ENCODE assay signal across 22 cellular contexts in the genomic region with DNA sequence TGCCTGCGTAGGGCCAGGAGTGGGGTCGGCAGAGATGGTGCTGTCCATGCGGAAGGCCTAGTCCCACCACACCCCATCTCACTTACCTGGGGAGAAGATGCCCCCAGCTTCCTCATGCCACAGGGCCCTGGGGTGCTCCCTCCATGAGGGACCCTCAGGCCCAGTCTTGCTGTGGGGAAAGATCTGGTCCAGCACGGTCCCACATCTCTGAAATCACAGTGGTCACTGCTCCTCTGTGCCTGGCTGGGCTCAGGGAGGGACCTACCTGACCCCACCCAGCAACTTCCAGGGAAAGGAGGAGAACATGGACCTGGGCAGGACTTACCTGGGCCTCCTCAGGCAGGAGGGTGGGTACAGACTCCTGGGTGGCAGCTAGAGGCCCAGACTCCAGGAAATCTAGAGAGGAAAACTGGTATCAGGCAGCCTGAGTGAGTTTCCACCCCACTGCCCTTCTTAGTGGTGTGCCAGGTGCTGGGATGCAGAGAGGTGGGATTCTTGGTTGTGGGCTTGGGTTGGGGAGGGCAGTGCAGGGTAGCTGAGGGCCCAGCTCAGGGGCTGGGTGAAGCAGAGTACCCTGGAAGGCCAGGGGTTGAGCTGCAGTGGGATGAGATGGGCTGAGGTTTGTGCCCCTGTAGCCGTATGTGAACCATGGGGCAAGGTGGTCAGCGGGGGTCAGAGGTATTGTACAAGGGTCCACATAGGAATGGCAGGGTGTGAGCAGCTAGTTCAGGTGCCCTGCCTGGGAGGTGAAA. TPM values are rescaled to one million over a fixed set of nuclear protein-coding genes. Genes with fewer than 3 reads are reported as not detected.
DNase-seq lines count a peak whose midpoint lies in the region; ATAC-seq and TF ChIP-seq lines count a peak whose summit lies in the region.
"Had no signal": no experiment of that assay in that cellular context is flagged by ENCODE, and none has a peak within 500 bp of the region (broad histone marks: within the 10 kb centered on the region; RNA-seq: fewer than 3 reads in every experiment).

No MANE protein-coding gene starts in this region.

- H3K9ac ChIP-seq in mesenchymal stem cell (ENCODE audit: low read length) = no peak overlapping the region

- no peak for ATAC-seq in stimulated activated naive B cell treated with anti-CD40 and anti-IgM and Interleukin-4, amounts not matched to agents 10 μg/mL and 1 μg/mL and 100 μg/mL, for 72 hours (replicated peaks)
- ATAC-seq: CD8-positive, alpha-beta T cell; PC-3 had no signal

- H2BK120ac ChIP-seq in mesenchymal stem cell (ENCODE audit: low read depth, low read length) = no peak overlapping the region

- H3K14ac ChIP-seq in mesenchymal stem cell (ENCODE audit: low read length in 2 of 2) = no peak overlapping the region

- 97% methylated on average over 6 of the region's 6 CpGs for WGBS in mesenchymal stem cell

- H3K4me2 ChIP-seq in mesenchymal stem cell (ENCODE audit: low read length, poor library complexity, severe bottlenecking) = no peak overlapping the region

- no peak overlapping the region for H2BK15ac ChIP-seq in mesenchymal stem cell (ENCODE audit: low read depth, poor library complexity, severe bottlenecking)

- H2AK5ac ChIP-seq in mesenchymal stem cell (ENCODE audit: low read length, severe bottlenecking) = no peak overlapping the region

- no peak overlapping the region for H2BK5ac ChIP-seq in mesenchymal stem cell (ENCODE audit: low read depth, low read length, poor library complexity, severe bottlenecking)

- H3K4ac ChIP-seq in mesenchymal stem cell (ENCODE audit: low read depth in 1 of 2, low read length in 2 of 2) = no peak overlapping the region

- H3K36me3 Mint-ChIP-seq in activated CD4-positive, alpha-beta memory T cell treated with anti-CD3 and anti-CD28 coated beads, Interleukin-2, amount 10 ng/mL, durations not matched to agents 7 days and 5 days (ENCODE audit: low read depth) = peaks cover 28% of the 10 kb centered on the region
- peaks cover 7% of the 10 kb centered on the region for H3K36me3 Mint-ChIP-seq in activated CD4-positive, alpha-beta memory T cell treated with anti-CD3 and anti-CD28 coated beads for 36 hours
- H3K36me3 Mint-ChIP-seq in stimulated activated naive B cell treated with anti-CD40 and anti-IgM and Interleukin-4, amounts not matched to agents 10 μg/mL and 1 μg/mL and 100 μg/mL, for 72 hours = peaks cover 34 to 45% of the 10 kb centered on the region in 2 donors

- peak overlapping the region; percentile 18 for H4K91ac ChIP-seq in mesenchymal stem cell (ENCODE audit: low read length)

- H3K9me3 ChIP-seq in mesenchymal stem cell (ENCODE audit: control insufficient read depth, low read length) = no peaks in the 10 kb centered on the region
- H3K9me3 ChIP-seq: HAP-1, neutrophil, thyroid gland had no signal

- H2AFZ ChIP-seq in mesenchymal stem cell (ENCODE audit: low read depth, low read length) = no peak overlapping the region

- H3K9me3 Mint-ChIP-seq in activated CD4-positive, alpha-beta memory T cell treated with anti-CD3 and anti-CD28 coated beads, Interleukin-2, amount 10 ng/mL, durations not matched to agents 7 days and 5 days = no peaks in the 10 kb centered on the region
- no peaks in the 10 kb centered on the region for H3K9me3 Mint-ChIP-seq in activated CD4-positive, alpha-beta memory T cell treated with anti-CD3 and anti-CD28 coated beads for 36 hours
- H3K9me3 Mint-ChIP-seq in stimulated activated naive B cell treated with anti-CD40 and anti-IgM and Interleukin-4, amounts not matched to agents 10 μg/mL and 1 μg/mL and 100 μg/mL, for 72 hours = peaks cover 3 to 5% of the 10 kb centered on the region in 2 donors
- H3K9me3 Mint-ChIP-seq: CD8-positive, alpha-beta T cell; mesothelial cell of epicardium had no signal

- peaks cover 33% of the 10 kb centered on the region for H3K79me1 ChIP-seq in mesenchymal stem cell (replicated peaks; ENCODE audit: low read length, poor library complexity, severe bottlenecking)

- peaks cover 8% of the 10 kb centered on the region for H3K4me1 ChIP-seq in mesenchymal stem cell (ENCODE audit: control insufficient read depth, insufficient read depth, low read depth, low read length)

- CTCF ChIA-PET in activated CD4-positive, alpha-beta memory T cell treated with anti-CD3 and anti-CD28 coated beads, Interleukin-2, amount 10 ng/mL, durations not matched to agents 7 days and 5 days (lab: Charles Lee) = no interaction called here
- CTCF ChIA-PET in activated CD4-positive, alpha-beta memory T cell treated with anti-CD3 and anti-CD28 coated beads for 36 hours (lab: Charles Lee) = no interaction called here
- CTCF ChIA-PET in RWPE1 (lab: Yijun Ruan, JAX) = no interaction called here

- intact Hi-C loops in activated CD4-positive, alpha-beta memory T cell treated with anti-CD3 and anti-CD28 coated beads for 36 hours (cut with micrococcal nuclease) = no loop called here

- TF ChIP-seq CTCF in RWPE1 (conservative IDR thresholded peaks at IDR 0.05; ENCODE audit: low read depth) = no peak

- POLR2A ChIA-PET in activated CD4-positive, alpha-beta memory T cell treated with anti-CD3 and anti-CD28 coated beads, Interleukin-2, amount 10 ng/mL, durations not matched to agents 7 days and 5 days (lab: Charles Lee) = interaction anchor here (1.2 kb wide), 1 partner anchor 15 kb away, joined by 5 read pairs; a partner anchor contains a TSS
- POLR2A ChIA-PET in activated CD4-positive, alpha-beta memory T cell treated with anti-CD3 and anti-CD28 coated beads for 36 hours (lab: Charles Lee) = no interaction called here
- POLR2A ChIA-PET in RWPE1 (lab: Yijun Ruan, JAX; ENCODE audit: low non-redundant PET) = no interaction called here

- H3K27me3 ChIP-seq in mesenchymal stem cell (ENCODE audit: control insufficient read depth in 1 of 2, insufficient read depth in 1 of 2, low read length in 2 of 2) = no peaks in the 10 kb centered on the region
- H3K27me3 ChIP-seq: thyroid gland had no signal

- H3K4me3 ChIP-seq in mesenchymal stem cell (ENCODE audit: insufficient read depth in 1 of 2, low read depth in 1 of 2, low read length in 2 of 2) = no peak overlapping the region
- H3K4me3 ChIP-seq: HAP-1, thyroid gland had no signal

- no peak overlapping the region for H4K8ac ChIP-seq in mesenchymal stem cell (ENCODE audit: low read length)

- H3K36me3 ChIP-seq in mesenchymal stem cell (ENCODE audit: control insufficient read depth in 1 of 2, insufficient read depth in 2 of 2, low read depth in 1 of 2, low read length in 2 of 2) = peaks cover 37 to 59% of the 10 kb centered on the region in 2 experiments
- H3K36me3 ChIP-seq: HAP-1 had no signal

- no peak overlapping the region for H3K18ac ChIP-seq in mesenchymal stem cell (ENCODE audit: low read depth in 1 of 2, low read length in 2 of 2)

- no peak overlapping the region for H3K4me3 Mint-ChIP-seq in activated CD4-positive, alpha-beta memory T cell treated with anti-CD3 and anti-CD28 coated beads, Interleukin-2, amount 10 ng/mL, durations not matched to agents 7 days and 5 days
- no peak overlapping the region for H3K4me3 Mint-ChIP-seq in activated CD4-positive, alpha-beta memory T cell treated with anti-CD3 and anti-CD28 coated beads for 36 hours
- no peak overlapping the region for H3K4me3 Mint-ChIP-seq in stimulated activated naive B cell treated with anti-CD40 and anti-IgM and Interleukin-4, amounts not matched to agents 10 μg/mL and 1 μg/mL and 100 μg/mL, for 72 hours
- H3K4me3 Mint-ChIP-seq: CD8-positive, alpha-beta T cell; mesothelial cell of epicardium had no signal

- peak overlapping the region; percentile 21 for H3K27ac ChIP-seq in RWPE1
- H3K27ac ChIP-seq in mesenchymal stem cell (ENCODE audit: low read length, poor library complexity, severe bottlenecking) = no peak overlapping the region
- H3K27ac ChIP-seq: neutrophil, thyroid gland had no signal

- H2BK12ac ChIP-seq in mesenchymal stem cell (ENCODE audit: low read length in 2 of 2) = no peak overlapping the region

- H3K4me1 Mint-ChIP-seq in activated CD4-positive, alpha-beta memory T cell treated with anti-CD3 and anti-CD28 coated beads, Interleukin-2, amount 10 ng/mL, durations not matched to agents 7 days and 5 days = peaks cover 38% of the 10 kb centered on the region
- peaks cover 20% of the 10 kb centered on the region for H3K4me1 Mint-ChIP-seq in activated CD4-positive, alpha-beta memory T cell treated with anti-CD3 and anti-CD28 coated beads for 36 hours (ENCODE audit: low read depth)
- peaks cover 30 to 49% of the 10 kb centered on the region in 2 donors for H3K4me1 Mint-ChIP-seq in stimulated activated naive B cell treated with anti-CD40 and anti-IgM and Interleukin-4, amounts not matched to agents 10 μg/mL and 1 μg/mL and 100 μg/mL, for 72 hours

- DNase-seq in activated CD4-positive, alpha-beta memory T cell treated with anti-CD3 and anti-CD28 coated beads, Interleukin-2, amount 10 ng/mL, durations not matched to agents 7 days and 5 days = peak; percentile 15
- no peak for DNase-seq in activated CD4-positive, alpha-beta memory T cell treated with anti-CD3 and anti-CD28 coated beads for 36 hours
- no peak for DNase-seq in RWPE1 (ENCODE audit: low spot score)
- DNase-seq in mesenchymal stem cell = no peak
- no peak for DNase-seq in stimulated activated naive B cell treated with anti-CD40 and anti-IgM and Interleukin-4, amounts not matched to agents 10 μg/mL and 1 μg/mL and 100 μg/mL, for 72 hours
- no peak for DNase-seq in NCI-H187 (lab: John Stamatoyannopoulos, UW)
- DNase-seq in NCI-H524 treated with DMSO at 0.1 percent for 48 hours (lab: John Stamatoyannopoulos, UW) = no peak
- DNase-seq in islet precursor cell = no peak
- DNase-seq: ACHN; activated CD4-positive, alpha-beta T cell treated with anti-CD3 and anti-CD28 coated beads for 1 hour; anterior cingulate cortex; Kasumi-1; NCI-H1105; NCI-H774; PC-3; stimulated activated CD4-positive, alpha-beta T cell treated with anti-CD3 and anti-CD28 coated beads, Interleukin-2, amount 100 ng/mL, for 48 hours; T-helper 9 cell had no signal

- H3K23ac ChIP-seq in mesenchymal stem cell (ENCODE audit: low read length in 2 of 2) = no peak overlapping the region

- H3K27me3 Mint-ChIP-seq in activated CD4-positive, alpha-beta memory T cell treated with anti-CD3 and anti-CD28 coated beads, Interleukin-2, amount 10 ng/mL, durations not matched to agents 7 days and 5 days = no peaks in the 10 kb centered on the region
- H3K27me3 Mint-ChIP-seq in activated CD4-positive, alpha-beta memory T cell treated with anti-CD3 and anti-CD28 coated beads for 36 hours = no peaks in the 10 kb centered on the region
- H3K27me3 Mint-ChIP-seq in stimulated activated naive B cell treated with anti-CD40 and anti-IgM and Interleukin-4, amounts not matched to agents 10 μg/mL and 1 μg/mL and 100 μg/mL, for 72 hours = no peaks in the 10 kb centered on the region

- H3K27ac Mint-ChIP-seq in activated CD4-positive, alpha-beta memory T cell treated with anti-CD3 and anti-CD28 coated beads, Interleukin-2, amount 10 ng/mL, durations not matched to agents 7 days and 5 days = no peak overlapping the region
- H3K27ac Mint-ChIP-seq in activated CD4-positive, alpha-beta memory T cell treated with anti-CD3 and anti-CD28 coated beads for 36 hours = no peak overlapping the region
- peak overlapping the region; percentile 77 for H3K27ac Mint-ChIP-seq in stimulated activated naive B cell treated with anti-CD40 and anti-IgM and Interleukin-4, amounts not matched to agents 10 μg/mL and 1 μg/mL and 100 μg/mL, for 72 hours
- H3K27ac Mint-ChIP-seq: CD8-positive, alpha-beta T cell; mesothelial cell of epicardium had no signal

RNA-seq across cellular contexts. Expression of a gene that starts 3.8 kb away (rescaled TPM):
- 10 to 100 TPM; 21.6 to 22.9 TPM for total RNA-seq in activated CD4-positive, alpha-beta memory T cell treated with anti-CD3 and anti-CD28 coated beads, Interleukin-2, amount 10 ng/mL, durations not matched to agents 7 days and 5 days
- 10 to 100 TPM; 13.3 to 14.4 TPM for total RNA-seq in activated CD4-positive, alpha-beta memory T cell treated with anti-CD3 and anti-CD28 coated beads for 36 hours
- 9.8 TPM for polyA plus RNA-seq in mesenchymal stem cell (2013, experiment 1 of 2)
- 8.9 TPM for polyA plus RNA-seq in mesenchymal stem cell (2013, experiment 2 of 2)

RNA-seq across cellular contexts. Expression of a gene that starts 11.0 kb away (rescaled TPM):
- total RNA-seq in activated CD4-positive, alpha-beta memory T cell treated with anti-CD3 and anti-CD28 coated beads, Interleukin-2, amount 10 ng/mL, durations not matched to agents 7 days and 5 days = 10 to 100 TPM; 87.5 to 92.4 TPM
- 100 to 1,000 TPM; 107 to 111 TPM for total RNA-seq in activated CD4-positive, alpha-beta memory T cell treated with anti-CD3 and anti-CD28 coated beads for 36 hours
- 81.0 TPM for polyA plus RNA-seq in mesenchymal stem cell (2013, experiment 1 of 2)
- polyA plus RNA-seq in mesenchymal stem cell (2013, experiment 2 of 2) = 78.3 TPM

RNA-seq across cellular contexts. Expression of a gene that starts 14.5 kb away (rescaled TPM):
- 100 to 1,000 TPM; 137 to 144 TPM for total RNA-seq in activated CD4-positive, alpha-beta memory T cell treated with anti-CD3 and anti-CD28 coated beads, Interleukin-2, amount 10 ng/mL, durations not matched to agents 7 days and 5 days
- 100 to 1,000 TPM; 120 to 122 TPM for total RNA-seq in activated CD4-positive, alpha-beta memory T cell treated with anti-CD3 and anti-CD28 coated beads for 36 hours
- polyA plus RNA-seq in mesenchymal stem cell (2013, experiment 1 of 2) = 148 TPM
- polyA plus RNA-seq in mesenchymal stem cell (2013, experiment 2 of 2) = 144 TPM

RNA-seq across cellular contexts. Expression of a gene that starts 25.5 kb away (rescaled TPM):
- 100 to 1,000 TPM; 345 TPM for total RNA-seq in activated CD4-positive, alpha-beta memory T cell treated with anti-CD3 and anti-CD28 coated beads, Interleukin-2, amount 10 ng/mL, durations not matched to agents 7 days and 5 days
- total RNA-seq in activated CD4-positive, alpha-beta memory T cell treated with anti-CD3 and anti-CD28 coated beads for 36 hours = 100 to 1,000 TPM; 404 to 408 TPM
- polyA plus RNA-seq in mesenchymal stem cell (2013, experiment 1 of 2) = 229 TPM
- polyA plus RNA-seq in mesenchymal stem cell (2013, experiment 2 of 2) = 226 TPM

RNA-seq across cellular contexts. Expression of a gene that starts 49.8 kb away (rescaled TPM):
- 10 to 100 TPM; 15.8 to 17.4 TPM for total RNA-seq in activated CD4-positive, alpha-beta memory T cell treated with anti-CD3 and anti-CD28 coated beads, Interleukin-2, amount 10 ng/mL, durations not matched to agents 7 days and 5 days
- 1 to 10 TPM; 9.9 to 10.0 TPM for total RNA-seq in activated CD4-positive, alpha-beta memory T cell treated with anti-CD3 and anti-CD28 coated beads for 36 hours
- polyA plus RNA-seq in mesenchymal stem cell (2013, experiment 1 of 2) = 12.3 TPM
- polyA plus RNA-seq in mesenchymal stem cell (2013, experiment 2 of 2) = 12.7 TPM
